ENCODE assay signal across 19 cellular contexts in genomic region chr5:114097570-114097969, GRCh38.
"Had no signal": no experiment of that assay in that cellular context is flagged by ENCODE, and none has a peak within 500 bp of the region (broad histone marks: within the 10 kb centered on the region; RNA-seq: fewer than 3 reads in every experiment).

No MANE protein-coding gene starts in this region.

- ATAC-seq: effector memory CD8-positive, alpha-beta T cell; gastroesophageal sphincter; left ventricle myocardium superior; natural killer cell treated with Interleukin-12 subunit alpha and Interleukin-12 subunit beta and Interleukin-15 and Interleukin-18, amount 100 ng/mL, for 72 hours; stimulated activated naive B cell treated with anti-CD40 and anti-IgM and Interleukin-4, amounts not matched to agents 10 μg/mL and 1 μg/mL and 100 μg/mL, for 72 hours had no signal

- H3K36me3 Mint-ChIP-seq: activated naive CD8-positive, alpha-beta T cell treated with anti-CD3 and anti-CD28 coated beads, Interleukin-2, amount 10 ng/mL, durations not matched to agents 7 days and 5 days; stimulated activated naive B cell treated with anti-CD40 and anti-IgM and Interleukin-4, amounts not matched to agents 10 μg/mL and 1 μg/mL and 100 μg/mL, for 72 hours had no signal

- H3K27me3 Mint-ChIP-seq: activated CD4-positive, alpha-beta T cell treated with anti-CD3 and anti-CD28 coated beads, Interleukin-2, amount 10 ng/mL, durations not matched to agents 7 days and 5 days; activated naive CD8-positive, alpha-beta T cell treated with anti-CD3 and anti-CD28 coated beads, Interleukin-2, amount 10 ng/mL, durations not matched to agents 7 days and 5 days; central memory CD8-positive, alpha-beta T cell; effector memory CD8-positive, alpha-beta T cell; natural killer cell treated with Interleukin-12 subunit alpha and Interleukin-12 subunit beta and Interleukin-15 and Interleukin-18, amount 100 ng/mL, for 72 hours; stimulated activated naive B cell treated with anti-CD40 and anti-IgM and Interleukin-4, amounts not matched to agents 10 μg/mL and 1 μg/mL and 100 μg/mL, for 72 hours had no signal

- H3K4me3 ChIP-seq: gastroesophageal sphincter, right atrium auricular region, tibial artery had no signal

- DNase-seq: activated CD4-positive, alpha-beta T cell treated with anti-CD3 and anti-CD28 coated beads, Interleukin-2, amount 10 ng/mL, durations not matched to agents 7 days and 5 days; activated CD8-positive, alpha-beta memory T cell treated with anti-CD3 and anti-CD28 coated beads, Interleukin-2, amount 50 U/mL, for 48 hours; activated naive CD4-positive, alpha-beta T cell; activated naive CD8-positive, alpha-beta T cell treated with anti-CD3 and anti-CD28 coated beads, Interleukin-2, amount 10 ng/mL, durations not matched to agents 7 days and 5 days; effector memory CD8-positive, alpha-beta T cell; erythroblast; kidney glomerular epithelial cell; left ventricle myocardium superior; nucleus accumbens; posterior cingulate gyrus; stimulated activated CD4-positive, alpha-beta T cell treated with anti-CD3 and anti-CD28 coated beads, Interleukin-2, amount 100 ng/mL, for 48 hours; stimulated activated naive B cell treated with anti-CD40 and anti-IgM and Interleukin-4, amounts not matched to agents 10 μg/mL and 1 μg/mL and 100 μg/mL, for 72 hours; T-helper 2 cell; tibial artery had no signal

- H3K4me1 Mint-ChIP-seq: activated CD4-positive, alpha-beta T cell treated with anti-CD3 and anti-CD28 coated beads, Interleukin-2, amount 10 ng/mL, durations not matched to agents 7 days and 5 days; activated naive CD8-positive, alpha-beta T cell treated with anti-CD3 and anti-CD28 coated beads, Interleukin-2, amount 10 ng/mL, durations not matched to agents 7 days and 5 days; brain; central memory CD8-positive, alpha-beta T cell; stimulated activated naive B cell treated with anti-CD40 and anti-IgM and Interleukin-4, amounts not matched to agents 10 μg/mL and 1 μg/mL and 100 μg/mL, for 72 hours had no signal

- H3K4me3 Mint-ChIP-seq: activated CD4-positive, alpha-beta T cell treated with anti-CD3 and anti-CD28 coated beads, Interleukin-2, amount 10 ng/mL, durations not matched to agents 7 days and 5 days; activated naive CD8-positive, alpha-beta T cell treated with anti-CD3 and anti-CD28 coated beads, Interleukin-2, amount 10 ng/mL, durations not matched to agents 7 days and 5 days; brain; central memory CD8-positive, alpha-beta T cell; effector memory CD8-positive, alpha-beta T cell; natural killer cell treated with Interleukin-12 subunit alpha and Interleukin-12 subunit beta and Interleukin-15 and Interleukin-18, amount 100 ng/mL, for 72 hours; stimulated activated naive B cell treated with anti-CD40 and anti-IgM and Interleukin-4, amounts not matched to agents 10 μg/mL and 1 μg/mL and 100 μg/mL, for 72 hours had no signal

- H3K27ac Mint-ChIP-seq: activated CD4-positive, alpha-beta T cell treated with anti-CD3 and anti-CD28 coated beads, Interleukin-2, amount 10 ng/mL, durations not matched to agents 7 days and 5 days; activated naive CD8-positive, alpha-beta T cell treated with anti-CD3 and anti-CD28 coated beads, Interleukin-2, amount 10 ng/mL, durations not matched to agents 7 days and 5 days; brain; effector memory CD8-positive, alpha-beta T cell; natural killer cell treated with Interleukin-12 subunit alpha and Interleukin-12 subunit beta and Interleukin-15 and Interleukin-18, amount 100 ng/mL, for 72 hours; stimulated activated naive B cell treated with anti-CD40 and anti-IgM and Interleukin-4, amounts not matched to agents 10 μg/mL and 1 μg/mL and 100 μg/mL, for 72 hours had no signal
